Comparison of ENCODE assay signal across 8 cellular contexts in the genomic region with DNA sequence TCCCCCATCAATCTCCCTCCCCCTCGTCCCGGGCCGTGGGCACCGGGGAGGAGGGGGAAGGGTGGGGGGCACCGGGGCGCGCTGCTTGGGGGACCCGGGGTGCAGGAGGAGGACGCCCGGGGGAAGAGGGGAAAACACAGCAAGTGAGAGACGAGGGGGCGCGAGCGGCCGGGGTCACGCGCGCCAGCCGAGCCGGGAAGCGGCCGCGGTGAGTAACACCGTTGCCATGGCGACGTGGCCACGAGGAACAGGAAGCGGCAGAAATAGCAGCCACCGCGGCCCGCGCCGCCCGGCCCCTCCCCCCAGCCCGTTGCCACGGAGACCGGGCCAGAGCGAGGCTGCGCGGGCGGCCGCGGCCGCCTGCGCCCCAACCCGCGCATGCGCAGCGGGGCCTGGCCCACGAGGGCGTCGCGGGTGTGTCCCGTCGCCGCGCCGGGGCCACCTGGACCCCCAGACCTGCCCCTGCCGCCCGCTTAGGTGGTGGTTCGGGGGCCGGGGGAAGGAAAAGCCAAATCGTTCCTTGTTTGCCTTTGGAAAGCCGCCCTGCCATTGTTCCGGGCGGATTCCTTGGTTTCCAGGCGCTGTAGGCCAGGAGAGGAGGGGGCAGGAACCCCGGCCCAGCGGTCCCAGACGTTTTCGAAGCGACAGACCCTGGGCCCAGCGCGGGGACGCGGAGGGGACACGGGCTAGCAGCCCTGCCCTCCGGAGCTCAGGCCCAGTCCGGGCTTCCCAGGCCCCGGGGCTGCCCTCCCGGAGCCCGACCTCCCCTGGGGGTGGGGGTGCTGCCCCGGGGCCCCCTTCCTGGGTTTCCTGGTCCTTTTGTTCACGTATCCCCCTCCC.
DNase-seq lines count a peak whose midpoint lies in the region; ATAC-seq and TF ChIP-seq lines count a peak whose summit lies in the region.

No MANE protein-coding gene starts in this region.

- intact Hi-C loops in Panc1 (cut with micrococcal nuclease; ENCODE audit: unreplicated experiment) (loop anchor here (10.0 kb wide), 1 partner anchor 71 kb away; no protein-coding TSS in a partner anchor), esophagus squamous epithelium (cut with DNase I) (no loop called here)

- peaks cover 12% of the 10 kb centered on the region in 2 donors for H3K36me3 Mint-ChIP-seq in activated T-cell treated with anti-CD3 and anti-CD28 coated beads, Interleukin-2, amount 50 U/mL, for 72 hours (ENCODE audit: insufficient read depth in 2 of 2)

- H3K4me1 ChIP-seq in Panc1 (ENCODE audit: control insufficient read depth, insufficient read depth, low read length) (peaks cover 39% of the 10 kb centered on the region), esophagus squamous epithelium (peaks cover 29 to 57% (median 34%) of the 10 kb centered on the region in 3 donors), muscle layer of duodenum (ENCODE audit: control insufficient read depth in 1 of 2, insufficient read depth in 2 of 2, low read length in 2 of 2) (peaks cover 7 to 27% of the 10 kb centered on the region in 2 donors)

- peak overlapping the region; percentile 78 for H3K27ac Mint-ChIP-seq in activated T-cell treated with anti-CD3 and anti-CD28 coated beads, Interleukin-2, amount 50 U/mL, for 72 hours

- peak; percentile 92 for DNase-seq in DMS53 treated with DMSO at 0.1 percent for 48 hours (lab: John Stamatoyannopoulos, UW; ENCODE audit: unreplicated experiment)
- peak; percentile 32 for DNase-seq in Panc1 (ENCODE audit: low read depth, low spot score)
- DNase-seq in activated T-cell treated with anti-CD3 and anti-CD28 coated beads, Interleukin-2, amount 50 U/mL, for 72 hours = peak; percentile 99
- DNase-seq in esophagus squamous epithelium (lab: John Stamatoyannopoulos, UW) = peak; percentile 91
- DNase-seq in stimulated activated CD8-positive, alpha-beta memory T cell treated with anti-CD3 and anti-CD28 coated beads, Interleukin-7, amount 100 ng/mL, for 1 hour (ENCODE audit: low read depth in 2 of 2) = peak; percentile 98 to 99

- peak overlapping the region; percentile 97 for H3K27ac ChIP-seq in KOPT-K1 (ENCODE audit: low read depth, low read length, poor library complexity, severe bottlenecking)
- H3K27ac ChIP-seq in Panc1 (ENCODE audit: low read length) = peak overlapping the region; percentile 95
- H3K27ac ChIP-seq in esophagus squamous epithelium = peak overlapping the region; percentile 95 to 99 (median 98)
- H3K27ac ChIP-seq in muscle layer of duodenum (ENCODE audit: low read length) = peak overlapping the region; percentile 96

- TF ChIP-seq CTCF in Panc1 (IDR thresholded peaks at IDR 0.05) = no peak
- TF ChIP-seq CTCF in esophagus squamous epithelium (IDR thresholded peaks at IDR 0.05) = peak in 1 of 6 experiments; percentile 24

- 7% methylated on average over 3 of the region's 84 CpGs; no CpG with 5 or more reads in 1 of the 2 donors for WGBS in esophagus squamous epithelium, 2 donors

- H3K4me3 ChIP-seq in Panc1 (ENCODE audit: low read depth in 2 of 2, low read length in 2 of 2) (peak overlapping the region; percentile 18 to 30; a peak in 3 of 4 replicates), esophagus squamous epithelium (peak overlapping the region; percentile 63 to 77 (median 69)), muscle layer of duodenum (ENCODE audit: low read depth in 1 of 2, low read length in 2 of 2) (peak overlapping the region; percentile 37 to 57)

- in situ Hi-C loops in Panc1 (cut with HindIII; ENCODE audit: low pct_unique_long_range_greater_than_20kb, low sequenced_read_pairs) = no loop called here

- H3K9me3 ChIP-seq in KOPT-K1 (ENCODE audit: insufficient read depth, low read length, poor library complexity, severe bottlenecking) (no peaks in the 10 kb centered on the region), Panc1 (ENCODE audit: control insufficient read depth, insufficient read depth, low read depth, low read length) (no peaks in the 10 kb centered on the region), esophagus squamous epithelium (no peaks in the 10 kb centered on the region), muscle layer of duodenum (ENCODE audit: control insufficient read depth in 1 of 2, low read length in 2 of 2) (no peaks in the 10 kb centered on the region)

- peaks cover 9% of the 10 kb centered on the region in 2 donors for H3K9me3 Mint-ChIP-seq in activated T-cell treated with anti-CD3 and anti-CD28 coated beads, Interleukin-2, amount 50 U/mL, for 72 hours

- H3K4me3 Mint-ChIP-seq in activated T-cell treated with anti-CD3 and anti-CD28 coated beads, Interleukin-2, amount 50 U/mL, for 72 hours = peak overlapping the region; percentile 81 to 85

- CTCF ChIA-PET in Panc1 (lab: Charles Lee) = no interaction called here

- no TSS peak for BruUV-seq in Panc1 (replicated peaks; lab: Mats Ljungman, UMichigan)

- H3K27me3 Mint-ChIP-seq in activated T-cell treated with anti-CD3 and anti-CD28 coated beads, Interleukin-2, amount 50 U/mL, for 72 hours (ENCODE audit: low read depth) = no peaks in the 10 kb centered on the region

- H3K36me3 ChIP-seq in KOPT-K1 (ENCODE audit: insufficient read depth, low read length) (no peaks in the 10 kb centered on the region), Panc1 (ENCODE audit: control insufficient read depth, insufficient read depth, low read length) (no peaks in the 10 kb centered on the region), esophagus squamous epithelium (no peaks in the 10 kb centered on the region), muscle layer of duodenum (ENCODE audit: control insufficient read depth in 1 of 2, insufficient read depth in 2 of 2, low read length in 2 of 2) (no peaks in the 10 kb centered on the region)

- H3K27me3 ChIP-seq in Panc1 (ENCODE audit: control insufficient read depth, insufficient read depth, low read length) (no peaks in the 10 kb centered on the region), esophagus squamous epithelium (no peaks in the 10 kb centered on the region), muscle layer of duodenum (ENCODE audit: low read depth, low read length) (no peaks in the 10 kb centered on the region)

- peak in 3 of 4 donors; percentile 76 to 96 (median 89) for TF ChIP-seq POLR2A in esophagus squamous epithelium (IDR thresholded peaks at IDR 0.05)

- POLR2A ChIA-PET in Panc1 (lab: Charles Lee) = interaction anchor here (0.6 kb wide), 3 partner anchors 26 to 274 kb away, joined by 3 to 5 read pairs (median 3); no protein-coding TSS in a partner anchor

- ATAC-seq in GM21786 (IDR thresholded peaks at IDR 0.05; ENCODE audit: unreplicated experiment) (peak; percentile 85), Panc1 (peak; percentile 87)
- ATAC-seq in activated T-cell treated with anti-CD3 and anti-CD28 coated beads, Interleukin-2, amount 50 U/mL, for 72 hours (replicated peaks in 1 of 2) = peak; percentile 92 to 93

- peaks cover 23% of the 10 kb centered on the region for H3K4me1 Mint-ChIP-seq in activated T-cell treated with anti-CD3 and anti-CD28 coated beads, Interleukin-2, amount 50 U/mL, for 72 hours (ENCODE audit: low read depth)

Comparison
In these comparisons a context has a peak if more than half of its experiments do, and no peak if none do; other contexts are left out.
1. Peak in every context shown above with its lines: DNase-seq, ATAC-seq, H3K4me3 ChIP-seq and H3K27ac ChIP-seq.
2. DNase-seq: peak in every context shown above with its lines; median percentile 99 in activated T-cell treated with anti-CD3 and anti-CD28 coated beads, Interleukin-2, amount 50 U/mL, for 72 hours; 98 in stimulated activated CD8-positive, alpha-beta memory T cell treated with anti-CD3 and anti-CD28 coated beads, Interleukin-7, amount 100 ng/mL, for 1 hour; 92 in DMS53 treated with DMSO at 0.1 percent for 48 hours; 91 in esophagus squamous epithelium; 32 in Panc1.